Comparison of ENCODE assay signal across 12 cellular contexts in the genomic region with DNA sequence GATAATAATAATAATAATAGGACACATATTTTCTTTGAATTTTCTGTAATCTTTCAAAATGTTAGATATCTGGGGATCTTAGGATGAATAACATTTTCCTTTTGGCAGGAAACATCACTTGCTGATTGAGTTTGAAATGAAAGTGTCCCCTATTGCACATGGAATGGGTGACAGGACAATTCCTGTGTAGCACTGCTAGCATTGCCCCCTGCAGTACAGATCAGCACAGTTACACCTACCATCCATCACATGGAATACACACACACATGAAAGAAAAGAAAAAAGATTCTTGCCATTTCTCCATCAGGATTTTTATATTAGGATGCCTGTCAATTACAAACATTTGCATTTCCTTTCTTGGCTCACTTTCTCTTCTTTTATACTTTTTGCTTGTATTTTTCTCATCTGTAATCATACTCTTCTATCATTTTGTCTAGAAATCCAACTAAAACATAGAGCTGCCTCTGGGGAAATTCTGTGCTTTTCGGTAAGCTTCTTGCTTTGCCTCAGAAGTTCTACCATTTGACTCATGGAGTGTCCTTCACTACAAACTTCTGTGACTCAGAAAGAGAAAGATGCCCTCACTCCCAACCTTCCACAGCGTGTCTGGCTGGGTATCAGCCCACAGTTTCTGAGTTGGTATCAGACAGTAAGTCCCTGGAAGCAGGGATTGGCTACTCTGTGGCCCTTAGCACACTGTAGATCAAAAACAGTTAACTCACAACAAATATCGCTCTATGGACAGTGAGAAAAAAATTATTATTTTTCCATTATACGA.
DNase-seq lines count a peak whose midpoint lies in the region; ATAC-seq and TF ChIP-seq lines count a peak whose summit lies in the region.
"Had no signal": no experiment of that assay in that cellular context is flagged by ENCODE, and none has a peak within 500 bp of the region (broad histone marks: within the 10 kb centered on the region; RNA-seq: fewer than 3 reads in every experiment).

No MANE protein-coding gene starts in this region.

- no peaks in the 10 kb centered on the region for H3K9me3 ChIP-seq in stomach

- no peak for TF ChIP-seq POLR2A in stomach (IDR thresholded peaks at IDR 0.05)

- no peak overlapping the region for H3K4me3 ChIP-seq in stomach

- H3K27ac ChIP-seq in stomach, result no peak overlapping the region
- H3K27ac ChIP-seq: parathyroid adenoma had no signal

- H3K36me3 Mint-ChIP-seq in activated T-cell treated with anti-CD3 and anti-CD28 coated beads, Interleukin-2, amount 50 U/mL, for 24 hours (ENCODE audit: low read depth), result no peaks in the 10 kb centered on the region
- H3K36me3 Mint-ChIP-seq in activated T-cell treated with anti-CD3 and anti-CD28 coated beads, Interleukin-2, amount 50 U/mL, for 4 hours (ENCODE audit: insufficient read depth), result no peaks in the 10 kb centered on the region
- peaks cover 3 to 5% of the 10 kb centered on the region in 2 donors for H3K36me3 Mint-ChIP-seq in stimulated activated naive B cell treated with anti-CD40 and anti-IgM and Interleukin-4, amounts not matched to agents 10 μg/mL and 1 μg/mL and 100 μg/mL, for 72 hours
- H3K36me3 Mint-ChIP-seq: immature natural killer cell had no signal

- no peak for DNase-seq in activated T-cell treated with anti-CD3 and anti-CD28 coated beads, Interleukin-2, amount 50 U/mL, for 24 hours
- no peak for DNase-seq in activated T-cell treated with anti-CD3 and anti-CD28 coated beads, Interleukin-2, amount 50 U/mL, for 1 hour
- no peak for DNase-seq in activated T-cell treated with anti-CD3 and anti-CD28 coated beads, Interleukin-2, amount 50 U/mL, for 4 hours
- DNase-seq in stimulated activated naive B cell treated with anti-CD40 and anti-IgM and Interleukin-4, amounts not matched to agents 10 μg/mL and 1 μg/mL and 100 μg/mL, for 72 hours, result peak; percentile 14
- DNase-seq in stomach (no peak), NCI-H2227 (lab: John Stamatoyannopoulos, UW; ENCODE audit: unreplicated experiment) (no peak)
- DNase-seq: immature natural killer cell, NCI-H1105 treated with DMSO at 0.1 percent for 48 hours had no signal

- H3K27me3 Mint-ChIP-seq in activated T-cell treated with anti-CD3 and anti-CD28 coated beads, Interleukin-2, amount 50 U/mL, for 24 hours, result peaks cover 7% of the 10 kb centered on the region
- H3K27me3 Mint-ChIP-seq in activated T-cell treated with anti-CD3 and anti-CD28 coated beads, Interleukin-2, amount 50 U/mL, for 4 hours (ENCODE audit: low read depth), result no peaks in the 10 kb centered on the region
- no peaks in the 10 kb centered on the region for H3K27me3 Mint-ChIP-seq in stimulated activated naive B cell treated with anti-CD40 and anti-IgM and Interleukin-4, amounts not matched to agents 10 μg/mL and 1 μg/mL and 100 μg/mL, for 72 hours
- H3K27me3 Mint-ChIP-seq: dendritic cell treated with granulocyte-macrophage colony-stimulating factor and Interleukin-4, amounts not matched to agents 40 ng/mL and 50 ng/mL, for 4 days had no signal

- TF ChIP-seq CTCF in stomach (IDR thresholded peaks at IDR 0.05), result no peak

- ATAC-seq in HG02798 (IDR thresholded peaks at IDR 0.05; ENCODE audit: poor library complexity, unreplicated experiment) (peak; percentile 76), GM19035 (IDR thresholded peaks at IDR 0.05; ENCODE audit: unreplicated experiment) (no peak)
- peak; percentile 48 to 55 for ATAC-seq in activated T-cell treated with anti-CD3 and anti-CD28 coated beads, Interleukin-2, amount 50 U/mL, for 4 hours
- peak; percentile 44 to 91 for ATAC-seq in stimulated activated naive B cell treated with anti-CD40 and anti-IgM and Interleukin-4, amounts not matched to agents 10 μg/mL and 1 μg/mL and 100 μg/mL, for 72 hours (replicated peaks)

- 77 to 94% (median 89%) methylated on average over 4 of the region's 4 CpGs for WGBS in stomach, 5 donors

- no peaks in the 10 kb centered on the region for H3K36me3 ChIP-seq in stomach

- no peaks in the 10 kb centered on the region for H3K9me3 Mint-ChIP-seq in activated T-cell treated with anti-CD3 and anti-CD28 coated beads, Interleukin-2, amount 50 U/mL, for 24 hours
- no peaks in the 10 kb centered on the region for H3K9me3 Mint-ChIP-seq in activated T-cell treated with anti-CD3 and anti-CD28 coated beads, Interleukin-2, amount 50 U/mL, for 4 hours
- H3K9me3 Mint-ChIP-seq in stimulated activated naive B cell treated with anti-CD40 and anti-IgM and Interleukin-4, amounts not matched to agents 10 μg/mL and 1 μg/mL and 100 μg/mL, for 72 hours, result peaks cover 4 to 6% of the 10 kb centered on the region in 2 donors
- H3K9me3 Mint-ChIP-seq: immature natural killer cell had no signal

- no peak overlapping the region for H3K4me3 Mint-ChIP-seq in activated T-cell treated with anti-CD3 and anti-CD28 coated beads, Interleukin-2, amount 50 U/mL, for 24 hours
- no peak overlapping the region for H3K4me3 Mint-ChIP-seq in activated T-cell treated with anti-CD3 and anti-CD28 coated beads, Interleukin-2, amount 50 U/mL, for 4 hours
- no peak overlapping the region for H3K4me3 Mint-ChIP-seq in stimulated activated naive B cell treated with anti-CD40 and anti-IgM and Interleukin-4, amounts not matched to agents 10 μg/mL and 1 μg/mL and 100 μg/mL, for 72 hours
- H3K4me3 Mint-ChIP-seq: dendritic cell treated with granulocyte-macrophage colony-stimulating factor and Interleukin-4, amounts not matched to agents 40 ng/mL and 50 ng/mL, for 4 days; immature natural killer cell had no signal

- TF ChIP-seq EP300 in stomach (IDR thresholded peaks at IDR 0.05), result no peak

- peak overlapping the region; percentile 3 for H3K27ac Mint-ChIP-seq in activated T-cell treated with anti-CD3 and anti-CD28 coated beads, Interleukin-2, amount 50 U/mL, for 24 hours
- no peak overlapping the region for H3K27ac Mint-ChIP-seq in stimulated activated naive B cell treated with anti-CD40 and anti-IgM and Interleukin-4, amounts not matched to agents 10 μg/mL and 1 μg/mL and 100 μg/mL, for 72 hours
- H3K27ac Mint-ChIP-seq: dendritic cell treated with granulocyte-macrophage colony-stimulating factor and Interleukin-4, amounts not matched to agents 40 ng/mL and 50 ng/mL, for 4 days; immature natural killer cell had no signal

- intact Hi-C loops in stomach (cut with DNase I; ENCODE audit: low total_unique reads), result no loop called here

- no peaks in the 10 kb centered on the region for H3K4me1 ChIP-seq in stomach
- H3K4me1 ChIP-seq: parathyroid adenoma had no signal

- peaks cover 17% of the 10 kb centered on the region for H3K4me1 Mint-ChIP-seq in activated T-cell treated with anti-CD3 and anti-CD28 coated beads, Interleukin-2, amount 50 U/mL, for 24 hours (ENCODE audit: low read depth)
- H3K4me1 Mint-ChIP-seq in activated T-cell treated with anti-CD3 and anti-CD28 coated beads, Interleukin-2, amount 50 U/mL, for 4 hours (ENCODE audit: low read depth), result peaks cover 5% of the 10 kb centered on the region
- peaks cover 15 to 19% of the 10 kb centered on the region in 2 donors for H3K4me1 Mint-ChIP-seq in stimulated activated naive B cell treated with anti-CD40 and anti-IgM and Interleukin-4, amounts not matched to agents 10 μg/mL and 1 μg/mL and 100 μg/mL, for 72 hours

- no peaks in the 10 kb centered on the region for H3K27me3 ChIP-seq in stomach
